ENCODE assay signal across 8 cellular contexts in the genomic region with DNA sequence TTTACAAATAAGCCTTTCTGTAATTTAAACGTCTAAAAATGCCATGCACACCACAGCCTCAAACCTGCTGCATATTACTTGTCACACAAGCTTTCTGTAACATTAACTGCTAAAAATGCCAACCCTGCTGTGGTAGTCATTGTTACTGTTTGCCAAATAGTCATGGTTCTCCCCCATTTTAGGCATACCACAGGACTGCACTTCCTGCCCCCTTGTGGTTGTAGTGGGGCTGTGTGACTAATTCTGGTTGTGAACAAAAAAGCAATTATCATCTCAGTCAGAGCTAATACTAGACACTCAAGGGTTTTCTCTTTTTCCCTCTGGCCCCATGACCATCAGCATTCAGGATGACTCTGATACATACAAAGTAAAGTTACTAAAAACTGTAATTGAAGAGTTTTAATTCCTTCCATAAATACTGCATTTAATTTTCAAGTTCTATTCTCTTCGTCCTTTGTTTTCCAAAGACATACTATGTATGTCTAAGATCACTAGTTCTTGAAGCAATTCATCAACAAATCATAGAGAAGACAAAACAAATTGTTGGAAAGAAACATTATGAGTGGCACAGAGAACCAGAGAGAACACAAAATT. TPM values are rescaled to one million over a fixed set of nuclear protein-coding genes. Genes with fewer than 3 reads are reported as not detected.
DNase-seq lines count a peak whose midpoint lies in the region; ATAC-seq, FAIRE-seq and TF ChIP-seq lines count a peak whose summit lies in the region.

No MANE protein-coding gene starts in this region.

- H3F3A ChIP-seq in neural cell (ENCODE audit: insufficient read depth, low read length, poor library complexity, severe bottlenecking): no peaks in the 10 kb centered on the region

- H4K20me1 ChIP-seq in neural cell (ENCODE audit: insufficient read depth): no peaks in the 10 kb centered on the region

- H3K9me3 ChIP-seq in neural cell (ENCODE audit: low read length): no peaks in the 10 kb centered on the region

- H3K9me2 ChIP-seq in neural cell (ENCODE audit: insufficient read depth, low read length): no peaks in the 10 kb centered on the region

- no peak overlapping the region for H3K4me2 ChIP-seq in neural cell (ENCODE audit: low read length)

- no peaks in the 10 kb centered on the region for H3K36me3 ChIP-seq in neural cell (ENCODE audit: insufficient read depth, low read length)

- ATAC-seq in HG02763 (IDR thresholded peaks at IDR 0.05; ENCODE audit: unreplicated experiment): peak; percentile 74

- TF ChIP-seq CTCF in choroid plexus epithelial cell (conservative IDR thresholded peaks at IDR 0.05; ENCODE audit: low read depth, low read length) (peak; percentile 83), neural cell (IDR thresholded peaks at IDR 0.05; ENCODE audit: poor library complexity, severe bottlenecking) (peak; percentile 70)

- H3K79me2 ChIP-seq in neural cell (replicated peaks; ENCODE audit: insufficient read depth, low read length): no peaks in the 10 kb centered on the region

- peak; percentile 58 for TF ChIP-seq RAD21 in neural cell (conservative IDR thresholded peaks at IDR 0.05)

- no peaks in the 10 kb centered on the region for H3K27me3 ChIP-seq in neural cell (ENCODE audit: insufficient read depth, low read depth, low read length)

- H3K9ac ChIP-seq in neural cell (ENCODE audit: low read length): no peak overlapping the region

- DNase-seq in ELR (ENCODE audit: low read depth) (peak; percentile 63), NCI-H460 (ENCODE audit: extremely low read depth, low read depth) (peak; percentile 9), choroid plexus epithelial cell (ENCODE audit: low read depth) (peak; percentile 60), NCI-H2196 (lab: John Stamatoyannopoulos, UW; ENCODE audit: unreplicated experiment) (no peak)
- no peak for DNase-seq in effector CD8-positive, alpha-beta T cell (lab: John Stamatoyannopoulos, UW)

- H3K4me3 ChIP-seq in choroid plexus epithelial cell (ENCODE audit: low read depth, low read length) (no peak overlapping the region), neural cell (ENCODE audit: low read length) (no peak overlapping the region)

- FAIRE-seq in A204.1 (lab: Jason Lieb, UNC): peak; percentile 98

- no peak overlapping the region for H2AFZ ChIP-seq in neural cell (ENCODE audit: low read depth, low read length)

- H3K27ac ChIP-seq in neural cell (ENCODE audit: low read length): no peak overlapping the region

- TF ChIP-seq EP300 in neural cell (conservative IDR thresholded peaks at IDR 0.05; ENCODE audit: poor library complexity, severe bottlenecking): no peak

TF ChIP-seq in neural cell, 6 proteins besides CTCF, POLR2A, EP300 and RAD21:
- TF ChIP-seq EZH2 (IDR thresholded peaks at IDR 0.05; ENCODE audit: borderline replicate concordance, insufficient read depth, low read length, poor library complexity, severe bottlenecking) (no peak), SMC3 (conservative IDR thresholded peaks at IDR 0.05; ENCODE audit: poor library complexity) (peak; percentile 72)
TF ChIP-seq in neural cell: peak in this region for 1.

RNA-seq across cellular contexts. Expression of a gene that starts 5.7 kb away (rescaled TPM):
- not detected in 2 replicates for total RNA-seq in NCI-H460 (2014; rRNA removed; shearing (Covaris generic))
- not detected in 2 replicates for polyA plus RNA-seq in NCI-H460 (2014; cell fraction: nucleus; rRNA removed)
- polyA plus RNA-seq in neural cell: 21.0 and 23.1 TPM in 2 replicates
- 18.5 and 19.3 TPM in 2 replicates for polyA minus RNA-seq in neural cell

Comparison
In these comparisons a context has a peak if more than half of its experiments do, and no peak if none do; other contexts are left out.
1. DNase-seq: peak in ELR (single experiment), NCI-H460 (single experiment) and choroid plexus epithelial cell (single experiment); none in effector CD8-positive, alpha-beta T cell (single experiment) and NCI-H2196 (single experiment).